Comparison of ENCODE assay signal across 8 cellular contexts in genomic region chr17:75152971-75153853, GRCh38. TPM values are rescaled to one million over a fixed set of nuclear protein-coding genes. Genes with fewer than 3 reads are reported as not detected.
DNase-seq lines count a peak whose midpoint lies in the region; ATAC-seq and TF ChIP-seq lines count a peak whose summit lies in the region.

No MANE protein-coding gene starts in this region.

- peaks cover 2 to 3% of the 10 kb centered on the region in 2 experiments for H3K36me3 ChIP-seq in trophoblast cell (ENCODE audit: control insufficient read depth in 1 of 2, insufficient read depth in 2 of 2, low read length in 2 of 2)

- peak overlapping the region; percentile 87 for H3K27ac Mint-ChIP-seq in activated CD8-positive, alpha-beta T cell treated with anti-CD3 and anti-CD28 coated beads for 36 hours

- H3K23ac ChIP-seq in trophoblast cell (ENCODE audit: low read length), result peak overlapping the region; percentile 91

- peaks cover 23% of the 10 kb centered on the region for H3K79me2 ChIP-seq in trophoblast cell (ENCODE audit: control insufficient read depth, insufficient read depth, low read length, poor library complexity)

- H2BK5ac ChIP-seq in trophoblast cell (ENCODE audit: low read depth, low read length, poor library complexity), result peak overlapping the region; percentile 3

- peak overlapping the region; percentile 35 for H4K12ac ChIP-seq in trophoblast cell (ENCODE audit: low read depth, low read length)

- peaks cover 21% of the 10 kb centered on the region for H3K36me3 Mint-ChIP-seq in activated CD8-positive, alpha-beta T cell treated with anti-CD3 and anti-CD28 coated beads for 36 hours (ENCODE audit: low read depth)

- CTCF ChIA-PET in activated CD8-positive, alpha-beta T cell treated with anti-CD3 and anti-CD28 coated beads for 36 hours (lab: Charles Lee), result interaction anchor here (1.0 kb wide), 1 partner anchor 23 kb away, joined by 3 read pairs; no protein-coding TSS in a partner anchor

- no peak for TF ChIP-seq CTCF in activated CD8-positive, alpha-beta T cell treated with anti-CD3 and anti-CD28 coated beads for 36 hours (IDR thresholded peaks at IDR 0.05)
- no peak for TF ChIP-seq CTCF in fibroblast of the aortic adventitia (IDR thresholded peaks at IDR 0.05; ENCODE audit: insufficient read depth, low read length)

- peak overlapping the region; percentile 99 for H3K4me2 ChIP-seq in trophoblast cell (ENCODE audit: low read length)

- H3K4me1 ChIP-seq in trophoblast cell (ENCODE audit: control insufficient read depth in 1 of 2, insufficient read depth in 2 of 2, low read length in 2 of 2), result peaks cover 0 to 10% of the 10 kb centered on the region in 2 experiments

- WGBS in trophoblast cell (ENCODE audit: extremely low coverage, insufficient coverage, insufficient read length), result no CpG with 5 or more reads among the region's 36 CpGs

- peak overlapping the region; percentile 53 for H2AK5ac ChIP-seq in trophoblast cell (ENCODE audit: low read length)

- no peak overlapping the region for H2BK12ac ChIP-seq in trophoblast cell (ENCODE audit: low read length)

- peak overlapping the region; percentile 99 for H3K9ac ChIP-seq in trophoblast cell (ENCODE audit: low read length)

- H3K4me3 Mint-ChIP-seq in activated CD8-positive, alpha-beta T cell treated with anti-CD3 and anti-CD28 coated beads for 36 hours, result peak overlapping the region; percentile 94

- no peaks in the 10 kb centered on the region for H3K27me3 ChIP-seq in trophoblast cell (ENCODE audit: insufficient read depth, low read length)

- no peak overlapping the region for H3K27ac ChIP-seq in trophoblast cell (ENCODE audit: low read depth, low read length)

- peaks cover 35% of the 10 kb centered on the region for H3K4me1 Mint-ChIP-seq in activated CD8-positive, alpha-beta T cell treated with anti-CD3 and anti-CD28 coated beads for 36 hours (ENCODE audit: low read depth)

- no peaks in the 10 kb centered on the region for H3K9me3 ChIP-seq in trophoblast cell (ENCODE audit: insufficient read depth, low read depth, low read length)

- peak overlapping the region; percentile 60 for H4K91ac ChIP-seq in trophoblast cell (ENCODE audit: low read depth, low read length)

- H4K8ac ChIP-seq in trophoblast cell (ENCODE audit: low read depth, low read length), result peak overlapping the region; percentile 50

- DNase-seq in CD1c-positive myeloid dendritic cell (ENCODE audit: extremely low spot score), result peak; percentile 53
- peak; percentile 29 for DNase-seq in NCI-H226
- peak; percentile 47 for DNase-seq in activated CD8-positive, alpha-beta T cell treated with anti-CD3 and anti-CD28 coated beads for 36 hours
- DNase-seq in fibroblast of the aortic adventitia (ENCODE audit: low read depth), result no peak
- DNase-seq in trophoblast cell, result peak in 1 of 2 donors; percentile 64
- no peak for DNase-seq in NK-92 (lab: John Stamatoyannopoulos, UW; ENCODE audit: unreplicated experiment)

- POLR2A ChIA-PET in activated CD8-positive, alpha-beta T cell treated with anti-CD3 and anti-CD28 coated beads for 36 hours (lab: Charles Lee), result interaction anchor here (0.6 to 1.9 kb wide), 27 partner anchors 8 to 136 kb away, joined by 3 to 9 read pairs (median 5); partner anchors contain the start of genes GGA3, NT5C, NUP85 and SLC25A19

- peak overlapping the region; percentile 23 for H2AFZ ChIP-seq in trophoblast cell (ENCODE audit: insufficient read depth, low read length, poor library complexity)

- H3K9me3 Mint-ChIP-seq in activated CD8-positive, alpha-beta T cell treated with anti-CD3 and anti-CD28 coated beads for 36 hours, result no peaks in the 10 kb centered on the region

- peak overlapping the region; percentile 96 for H3K4ac ChIP-seq in trophoblast cell (ENCODE audit: low read depth, low read length)

- peak overlapping the region; percentile 88 for H3K4me3 ChIP-seq in fibroblast of the aortic adventitia (ENCODE audit: low read depth, low read length)
- peak overlapping the region; percentile 98 for H3K4me3 ChIP-seq in trophoblast cell (ENCODE audit: low read depth, low read length)

- peak overlapping the region; percentile 94 for H3K14ac ChIP-seq in trophoblast cell (ENCODE audit: low read length)

- H2BK120ac ChIP-seq in trophoblast cell (ENCODE audit: insufficient read depth, low read length, poor library complexity), result peak overlapping the region; percentile 58

- H3K18ac ChIP-seq in trophoblast cell (ENCODE audit: low read length), result peak overlapping the region; percentile 62

- intact Hi-C loops in activated CD8-positive, alpha-beta T cell treated with anti-CD3 and anti-CD28 coated beads for 36 hours (cut with micrococcal nuclease), result loop anchor here (2.0 kb wide), 1 partner anchor 30 kb away; the partner anchor contains the start of gene SUMO2

- peaks cover 7% of the 10 kb centered on the region for H3K79me1 ChIP-seq in trophoblast cell (ENCODE audit: low read length)

- no peaks in the 10 kb centered on the region for H3K27me3 Mint-ChIP-seq in activated CD8-positive, alpha-beta T cell treated with anti-CD3 and anti-CD28 coated beads for 36 hours

- ATAC-seq in GM21447 (IDR thresholded peaks at IDR 0.05; ENCODE audit: unreplicated experiment) (peak; percentile 13), GM18517 (IDR thresholded peaks at IDR 0.05; ENCODE audit: unreplicated experiment) (no peak)
- no peak for ATAC-seq in activated CD8-positive, alpha-beta T cell treated with anti-CD3 and anti-CD28 coated beads for 36 hours

RNA-seq across cellular contexts. Expression of gene JPT1, which starts 1.1 kb away (rescaled TPM):
- 100 to 1,000 TPM; 203 to 208 TPM for total RNA-seq in activated CD8-positive, alpha-beta T cell treated with anti-CD3 and anti-CD28 coated beads for 36 hours
- total RNA-seq in fibroblast of the aortic adventitia (ENCODE audit: low replicate concordance), result 71.1 and 79.6 TPM in 2 replicates
- polyA plus RNA-seq in trophoblast cell (2013), result 301 and 304 TPM in 2 replicates

RNA-seq across cellular contexts. Expression of gene NT5C, which starts 21.7 kb away (rescaled TPM):
- 10 to 100 TPM; 66.1 to 68.1 TPM for total RNA-seq in activated CD8-positive, alpha-beta T cell treated with anti-CD3 and anti-CD28 coated beads for 36 hours
- 39.8 and 45.2 TPM in 2 replicates for total RNA-seq in fibroblast of the aortic adventitia (ENCODE audit: low replicate concordance)
- 45.3 and 47.2 TPM in 2 replicates for polyA plus RNA-seq in trophoblast cell (2013)

RNA-seq across cellular contexts. Expression of gene SUMO2, which starts 29.5 kb away (rescaled TPM):
- total RNA-seq in activated CD8-positive, alpha-beta T cell treated with anti-CD3 and anti-CD28 coated beads for 36 hours, result 100 to 1,000 TPM; 506 to 525 TPM
- 89.9 and 129 TPM in 2 replicates for total RNA-seq in fibroblast of the aortic adventitia (ENCODE audit: low replicate concordance)
- 194 and 209 TPM in 2 replicates for polyA plus RNA-seq in trophoblast cell (2013)

RNA-seq across cellular contexts. Expression of gene ARMC7, which starts 43.4 kb away (rescaled TPM):
- total RNA-seq in activated CD8-positive, alpha-beta T cell treated with anti-CD3 and anti-CD28 coated beads for 36 hours, result 1 to 10 TPM; 5.4 TPM
- total RNA-seq in fibroblast of the aortic adventitia (ENCODE audit: low replicate concordance), result 3.4 and 3.9 TPM in 2 replicates
- polyA plus RNA-seq in trophoblast cell (2013), result 8.6 and 8.7 TPM in 2 replicates

RNA-seq across cellular contexts. Expression of gene NUP85, which starts 52.3 kb away (rescaled TPM):
- total RNA-seq in activated CD8-positive, alpha-beta T cell treated with anti-CD3 and anti-CD28 coated beads for 36 hours, result 100 to 1,000 TPM; 108 to 116 TPM
- total RNA-seq in fibroblast of the aortic adventitia (ENCODE audit: low replicate concordance), result 33.9 and 41.5 TPM in 2 replicates
- 48.2 and 51.5 TPM in 2 replicates for polyA plus RNA-seq in trophoblast cell (2013)

Comparison
In these comparisons a context has a peak if more than half of its experiments do, and no peak if none do; other contexts are left out.
1. DNase-seq: peak in CD1c-positive myeloid dendritic cell (single experiment), NCI-H226 (single experiment) and activated CD8-positive, alpha-beta T cell treated with anti-CD3 and anti-CD28 coated beads for 36 hours (single experiment); none in fibroblast of the aortic adventitia (single experiment) and NK-92 (single experiment).